ENCODE assay signal across 8 cellular contexts in genomic region chr1:223531742-223532341, GRCh38.
DNase-seq lines count a peak whose midpoint lies in the region; ATAC-seq and TF ChIP-seq lines count a peak whose summit lies in the region.

No MANE protein-coding gene starts in this region.

- no peak overlapping the region for H2AFZ ChIP-seq in fibroblast of lung (ENCODE audit: low read length)

- ATAC-seq in HG02623 (IDR thresholded peaks at IDR 0.05; ENCODE audit: unreplicated experiment) (peak; percentile 61), HG03280 (IDR thresholded peaks at IDR 0.05; ENCODE audit: unreplicated experiment) (no peak), HG03469 (IDR thresholded peaks at IDR 0.05; ENCODE audit: unreplicated experiment) (no peak)
- ATAC-seq in activated CD8-positive, alpha-beta T cell treated with anti-CD3 and anti-CD28 coated beads, Interleukin-2, amount 10 ng/mL, durations not matched to agents 7 days and 5 days = peak; percentile 42

- H3K9ac ChIP-seq in fibroblast of lung (ENCODE audit: insufficient read depth, low read length) = no peak overlapping the region

- H3K27ac Mint-ChIP-seq in activated CD8-positive, alpha-beta T cell treated with anti-CD3 and anti-CD28 coated beads, Interleukin-2, amount 10 ng/mL, durations not matched to agents 7 days and 5 days = no peak overlapping the region

- no peaks in the 10 kb centered on the region for H3K4me1 ChIP-seq in fibroblast of lung (ENCODE audit: control insufficient read depth, extremely low read depth, insufficient read depth, low read length)

- H3K4me1 Mint-ChIP-seq in activated CD8-positive, alpha-beta T cell treated with anti-CD3 and anti-CD28 coated beads, Interleukin-2, amount 10 ng/mL, durations not matched to agents 7 days and 5 days (ENCODE audit: low read depth) = no peaks in the 10 kb centered on the region

- H3K4me2 ChIP-seq in fibroblast of lung (ENCODE audit: extremely low read depth, insufficient read depth, low read length) = no peak overlapping the region

- no peaks in the 10 kb centered on the region for H3K36me3 Mint-ChIP-seq in activated CD8-positive, alpha-beta T cell treated with anti-CD3 and anti-CD28 coated beads, Interleukin-2, amount 10 ng/mL, durations not matched to agents 7 days and 5 days (ENCODE audit: low read depth)

- H3K4me3 ChIP-seq in fibroblast of lung (replicated peaks in 1 of 4; ENCODE audit: control extremely low read depth in 1 of 4, insufficient read depth in 1 of 4, low read depth in 3 of 4, low read length in 4 of 4) = no peak overlapping the region

- H3K4me3 Mint-ChIP-seq in activated CD8-positive, alpha-beta T cell treated with anti-CD3 and anti-CD28 coated beads, Interleukin-2, amount 10 ng/mL, durations not matched to agents 7 days and 5 days = no peak overlapping the region

- DNase-seq in ELF-1 (ENCODE audit: low read depth, low spot score) (peak; percentile 66), NCI-H526 (lab: John Stamatoyannopoulos, UW) (peak; percentile 7 to 70), fibroblast of lung (ENCODE audit: low read depth in 2 of 2) (peak; percentile 24 to 26), non-pigmented ciliary epithelial cell (ENCODE audit: low read depth) (peak; percentile 1)
- DNase-seq in activated CD8-positive, alpha-beta T cell treated with anti-CD3 and anti-CD28 coated beads, Interleukin-2, amount 10 ng/mL, durations not matched to agents 7 days and 5 days = peak; percentile 65

- H4K20me1 ChIP-seq in fibroblast of lung (ENCODE audit: control insufficient read depth, extremely low read depth, insufficient read depth, low read length) = no peaks in the 10 kb centered on the region

- no peaks in the 10 kb centered on the region for H3K36me3 ChIP-seq in fibroblast of lung (ENCODE audit: control insufficient read depth, insufficient read depth, low read length)

- POLR2A ChIA-PET in activated CD8-positive, alpha-beta T cell treated with anti-CD3 and anti-CD28 coated beads, Interleukin-2, amount 10 ng/mL, durations not matched to agents 7 days and 5 days (lab: Charles Lee) = no interaction called here

- CTCF ChIA-PET in activated CD8-positive, alpha-beta T cell treated with anti-CD3 and anti-CD28 coated beads, Interleukin-2, amount 10 ng/mL, durations not matched to agents 7 days and 5 days (lab: Charles Lee) = interaction anchor here (0.7 to 3.0 kb wide), 4 partner anchors 11 to 152 kb away, joined by 3 to 11 read pairs (median 8); no protein-coding TSS in a partner anchor

- H3K9me3 Mint-ChIP-seq in activated CD8-positive, alpha-beta T cell treated with anti-CD3 and anti-CD28 coated beads, Interleukin-2, amount 10 ng/mL, durations not matched to agents 7 days and 5 days (ENCODE audit: insufficient read depth) = no peaks in the 10 kb centered on the region

- H3K27ac ChIP-seq in fibroblast of lung (ENCODE audit: insufficient read depth, low read length) = no peak overlapping the region

- H3K27me3 Mint-ChIP-seq in activated CD8-positive, alpha-beta T cell treated with anti-CD3 and anti-CD28 coated beads, Interleukin-2, amount 10 ng/mL, durations not matched to agents 7 days and 5 days (ENCODE audit: low read depth) = peaks cover 25% of the 10 kb centered on the region

- H3K9me3 ChIP-seq in fibroblast of lung (ENCODE audit: control insufficient read depth, insufficient read depth, low read depth, low read length) = no peaks in the 10 kb centered on the region

- peak; percentile 65 to 85 for TF ChIP-seq CTCF in fibroblast of lung (conservative IDR thresholded peaks at IDR 0.05 in 1 of 2, IDR thresholded peaks at IDR 0.05 in 1 of 2; ENCODE audit: low read depth in 1 of 2, low read length in 2 of 2)

- peaks cover 7% of the 10 kb centered on the region for H3K27me3 ChIP-seq in fibroblast of lung (ENCODE audit: control insufficient read depth, insufficient read depth, low read length)

- H3K79me2 ChIP-seq in fibroblast of lung (ENCODE audit: control insufficient read depth, insufficient read depth, low read length) = no peaks in the 10 kb centered on the region

Comparison
In these comparisons a context has a peak if more than half of its experiments do, and no peak if none do; other contexts are left out.
1. DNase-seq: peak in every context shown above with its lines; median percentile 66 in ELF-1; 65 in activated CD8-positive, alpha-beta T cell treated with anti-CD3 and anti-CD28 coated beads, Interleukin-2, amount 10 ng/mL, durations not matched to agents 7 days and 5 days; 38 in NCI-H526; 25 in fibroblast of lung; 1 in non-pigmented ciliary epithelial cell.
2. ATAC-seq: peak in HG02623 (single experiment) and activated CD8-positive, alpha-beta T cell treated with anti-CD3 and anti-CD28 coated beads, Interleukin-2, amount 10 ng/mL, durations not matched to agents 7 days and 5 days (single experiment); none in HG03280 (single experiment) and HG03469 (single experiment).